Comparison of ENCODE assay signal across 12 cellular contexts in genomic region chr1:110380667-110381283, GRCh38. TPM values are rescaled to one million over a fixed set of nuclear protein-coding genes. Genes with fewer than 3 reads are reported as not detected.
DNase-seq lines count a peak whose midpoint lies in the region; ATAC-seq and TF ChIP-seq lines count a peak whose summit lies in the region.
"Had no signal": no experiment of that assay in that cellular context is flagged by ENCODE, and none has a peak within 500 bp of the region (broad histone marks: within the 10 kb centered on the region; RNA-seq: fewer than 3 reads in every experiment).

No MANE protein-coding gene starts in this region.

- H3K27ac ChIP-seq in CD8-positive, alpha-beta T cell (ENCODE audit: low read depth, low read length) = no peak overlapping the region
- H3K27ac ChIP-seq: prostate gland had no signal

- peaks cover 6% of the 10 kb centered on the region for H3K4me1 ChIP-seq in CD8-positive, alpha-beta T cell (ENCODE audit: insufficient read depth, low read length)
- H3K4me1 ChIP-seq: prostate gland had no signal

- no peaks in the 10 kb centered on the region for H3K36me3 ChIP-seq in CD8-positive, alpha-beta T cell (ENCODE audit: insufficient read depth, low read length)
- H3K36me3 ChIP-seq: prostate gland had no signal

- H3K9me3 Mint-ChIP-seq in CD8-positive, alpha-beta T cell = no peaks in the 10 kb centered on the region
- H3K9me3 Mint-ChIP-seq in immature natural killer cell = no peaks in the 10 kb centered on the region
- H3K9me3 Mint-ChIP-seq in activated T-helper 17 cell treated with anti-CD3 and anti-CD28 coated beads, Interleukin-2, amount 50 U/mL, for 72 hours = no peaks in the 10 kb centered on the region

- CTCF ChIA-PET in CD8-positive, alpha-beta T cell (lab: Charles Lee) = interaction anchor here (1.5 kb wide), 1 partner anchor 13 kb away, joined by 3 read pairs; no protein-coding TSS in a partner anchor

- intact Hi-C loops in CD8-positive, alpha-beta T cell (cut with DNase I, micrococcal nuclease) = no loop called here
- intact Hi-C loops in sciatic nerve (cut with DNase I) = no loop called here

- no peak for ATAC-seq in CD8-positive, alpha-beta T cell
- peak; percentile 84 for ATAC-seq in sciatic nerve
- ATAC-seq in activated T-helper 17 cell treated with anti-CD3 and anti-CD28 coated beads, Interleukin-2, amount 50 U/mL, for 72 hours (replicated peaks) = no peak
- no peak for ATAC-seq in HG02759 (IDR thresholded peaks at IDR 0.05; ENCODE audit: unreplicated experiment)
- no peak for ATAC-seq in HG02678 (IDR thresholded peaks at IDR 0.05; ENCODE audit: unreplicated experiment)

- no peak overlapping the region for H3K4me3 Mint-ChIP-seq in CD8-positive, alpha-beta T cell
- no peak overlapping the region for H3K4me3 Mint-ChIP-seq in immature natural killer cell
- H3K4me3 Mint-ChIP-seq in activated T-helper 17 cell treated with anti-CD3 and anti-CD28 coated beads, Interleukin-2, amount 50 U/mL, for 72 hours = no peak overlapping the region

- no peaks in the 10 kb centered on the region for H3K27me3 ChIP-seq in CD8-positive, alpha-beta T cell (ENCODE audit: insufficient read depth, low read length)

- peaks cover 19% of the 10 kb centered on the region for H3K4me1 Mint-ChIP-seq in CD8-positive, alpha-beta T cell (ENCODE audit: low read depth)
- peaks cover 25 to 28% of the 10 kb centered on the region in 2 donors for H3K4me1 Mint-ChIP-seq in immature natural killer cell
- peaks cover 5% of the 10 kb centered on the region for H3K4me1 Mint-ChIP-seq in activated T-helper 17 cell treated with anti-CD3 and anti-CD28 coated beads, Interleukin-2, amount 50 U/mL, for 72 hours

- no peak for TF ChIP-seq CTCF in CD8-positive, alpha-beta T cell (IDR thresholded peaks at IDR 0.05)

- no peaks in the 10 kb centered on the region for H3K9me3 ChIP-seq in CD8-positive, alpha-beta T cell (ENCODE audit: low read length)
- H3K9me3 ChIP-seq: prostate gland had no signal

- POLR2A ChIA-PET in CD8-positive, alpha-beta T cell (lab: Charles Lee) = no interaction called here

- H3K4me3 ChIP-seq in CD8-positive, alpha-beta T cell (ENCODE audit: low read depth, low read length) = no peak overlapping the region
- H3K4me3 ChIP-seq: prostate gland had no signal

- peaks cover 27% of the 10 kb centered on the region for H3K36me3 Mint-ChIP-seq in CD8-positive, alpha-beta T cell
- H3K36me3 Mint-ChIP-seq in immature natural killer cell = peaks cover 5 to 8% (median 6%) of the 10 kb centered on the region in 3 donors
- H3K36me3 Mint-ChIP-seq in activated T-helper 17 cell treated with anti-CD3 and anti-CD28 coated beads, Interleukin-2, amount 50 U/mL, for 72 hours (ENCODE audit: low read depth) = peaks cover 42% of the 10 kb centered on the region

- no peaks in the 10 kb centered on the region for H3K27me3 Mint-ChIP-seq in CD8-positive, alpha-beta T cell (ENCODE audit: low read depth)
- H3K27me3 Mint-ChIP-seq in immature natural killer cell (ENCODE audit: low read depth in 3 of 3) = peaks cover 0 to 4% (median 2%) of the 10 kb centered on the region in 3 donors
- no peaks in the 10 kb centered on the region for H3K27me3 Mint-ChIP-seq in activated T-helper 17 cell treated with anti-CD3 and anti-CD28 coated beads, Interleukin-2, amount 50 U/mL, for 72 hours

- peak overlapping the region; percentile 24 for H3K27ac Mint-ChIP-seq in CD8-positive, alpha-beta T cell
- no peak overlapping the region for H3K27ac Mint-ChIP-seq in immature natural killer cell
- no peak overlapping the region for H3K27ac Mint-ChIP-seq in activated T-helper 17 cell treated with anti-CD3 and anti-CD28 coated beads, Interleukin-2, amount 50 U/mL, for 72 hours

- no peak for DNase-seq in CD8-positive, alpha-beta T cell
- DNase-seq in NOMO-1 treated with dmso at 0.1 percent for 144 hours (lab: John Stamatoyannopoulos, UW; ENCODE audit: unreplicated experiment) = peak; percentile 75
- peak; percentile 98 for DNase-seq in fibroblast of gingiva (ENCODE audit: low read depth)
- no peak for DNase-seq in sciatic nerve (ENCODE audit: low spot score)
- DNase-seq in immature natural killer cell = no peak
- DNase-seq: NK-92 treated with Interleukin-12 subunit alpha and Interleukin-12 subunit beta, amount 100 ng/mL, for 24 hours; stimulated activated CD4-positive, alpha-beta T cell treated with anti-CD3 and anti-CD28 coated beads, Interleukin-4, amount 100 ng/mL, for 4 hours; T1000 had no signal

RNA-seq across cellular contexts. Expression of gene SLC16A4, which starts 10.1 kb away (rescaled TPM):
- under 1 TPM in 1 of 2 experiments, not detected in 1; 0.24 TPM for total RNA-seq in CD8-positive, alpha-beta T cell
- 20.5 TPM for total RNA-seq in sciatic nerve
- under 1 TPM in 1 of 3 donors, not detected in 2; 0.80 TPM for polyA plus RNA-seq in immature natural killer cell
- total RNA-seq in activated T-helper 17 cell treated with anti-CD3 and anti-CD28 coated beads, Interleukin-2, amount 50 U/mL, for 72 hours = under 1 TPM; 0.19 to 0.58 TPM

RNA-seq across cellular contexts. Expression of gene LAMTOR5, which starts 26.7 kb away (rescaled TPM):
- total RNA-seq in CD8-positive, alpha-beta T cell = 100 to 1,000 TPM; 106 to 109 TPM
- total RNA-seq in sciatic nerve = 91.4 TPM
- 100 to 1,000 TPM; 254 to 387 (median 277) TPM for polyA plus RNA-seq in immature natural killer cell
- total RNA-seq in activated T-helper 17 cell treated with anti-CD3 and anti-CD28 coated beads, Interleukin-2, amount 50 U/mL, for 72 hours = 100 to 1,000 TPM; 150 to 172 TPM

RNA-seq across cellular contexts. Expression of gene RBM15, which starts 41.6 kb away (rescaled TPM):
- 10 to 100 TPM; 57.1 to 59.3 TPM for total RNA-seq in CD8-positive, alpha-beta T cell
- 23.4 TPM for total RNA-seq in sciatic nerve
- polyA plus RNA-seq in immature natural killer cell = 10 to 100 TPM in 1 of 3 donors, 1 to 10 TPM in 2; 5.7 to 14.4 (median 10.0) TPM
- total RNA-seq in activated T-helper 17 cell treated with anti-CD3 and anti-CD28 coated beads, Interleukin-2, amount 50 U/mL, for 72 hours = 10 to 100 TPM; 61.8 to 86.2 TPM

Comparison
In these comparisons a context has a peak if more than half of its experiments do, and no peak if none do; other contexts are left out.
1. DNase-seq: peak in NOMO-1 treated with dmso at 0.1 percent for 144 hours (single experiment) and fibroblast of gingiva (single experiment); none in CD8-positive, alpha-beta T cell (0 of 7), sciatic nerve (single experiment) and immature natural killer cell (0 of 3).
2. RNA of gene SLC16A4, which starts 10.1 kb away (total RNA-seq): 20.5 TPM in sciatic nerve (single experiment); 0.19 to 0.58 TPM in activated T-helper 17 cell treated with anti-CD3 and anti-CD28 coated beads, Interleukin-2, amount 50 U/mL, for 72 hours and 0.24 TPM in CD8-positive, alpha-beta T cell; every median in the first group is over 10 times any median in the second.